35 cellular contexts compared by ENCODE assay signal in genomic region chr11:19435306-19435989, GRCh38.
"Had no signal": no experiment of that assay in that cellular context is flagged by ENCODE, and none has a peak within 500 bp of the region (broad histone marks: within the 10 kb centered on the region; RNA-seq: fewer than 3 reads in every experiment).

No MANE protein-coding gene starts in this region.

- H3K4me3 Mint-ChIP-seq: activated CD4-positive, alpha-beta memory T cell treated with anti-CD3 and anti-CD28 coated beads, Interleukin-2, amount 10 ng/mL, durations not matched to agents 7 days and 5 days; activated CD4-positive, alpha-beta T cell treated with anti-CD3 and anti-CD28 coated beads, Interleukin-2, amount 10 ng/mL, durations not matched to agents 7 days and 5 days; activated naive CD4-positive, alpha-beta T cell treated with anti-CD3 and anti-CD28 coated beads, Interleukin-2, amount 10 ng/mL, durations not matched to agents 7 days and 5 days; activated naive CD8-positive, alpha-beta T cell treated with anti-CD3 and anti-CD28 coated beads, Interleukin-2, amount 10 ng/mL, durations not matched to agents 7 days and 5 days; activated T-cell treated with anti-CD3 and anti-CD28 coated beads, Interleukin-2, amount 50 U/mL, for 24 hours; brain; endodermal cell; mesothelial cell of epicardium; naive thymus-derived CD4-positive, alpha-beta T cell; neural crest cell; stimulated activated memory B cell treated with anti-CD40 and anti-IgM and Interleukin-4, amounts not matched to agents 10 μg/mL and 1 μg/mL and 100 μg/mL, for 72 hours; stimulated activated naive CD8-positive, alpha-beta T cell treated with anti-CD3 and anti-CD28 coated beads, Interleukin-15, amount 100 ng/mL, for 72 hours; T-helper 1 cell treated with Interleukin-12 subunit alpha and Interleukin-12 subunit beta and Interleukin-4 antibody, amounts not matched to agents 30 μg/mL and 1 μg/mL, for 36 hours; type B pancreatic cell had no signal

- H3K9me3 Mint-ChIP-seq: activated CD4-positive, alpha-beta memory T cell treated with anti-CD3 and anti-CD28 coated beads, Interleukin-2, amount 10 ng/mL, durations not matched to agents 7 days and 5 days; activated CD4-positive, alpha-beta T cell treated with anti-CD3 and anti-CD28 coated beads, Interleukin-2, amount 10 ng/mL, durations not matched to agents 7 days and 5 days; activated naive CD4-positive, alpha-beta T cell treated with anti-CD3 and anti-CD28 coated beads, Interleukin-2, amount 10 ng/mL, durations not matched to agents 7 days and 5 days; activated naive CD8-positive, alpha-beta T cell treated with anti-CD3 and anti-CD28 coated beads, Interleukin-2, amount 10 ng/mL, durations not matched to agents 7 days and 5 days; activated T-cell treated with anti-CD3 and anti-CD28 coated beads, Interleukin-2, amount 50 U/mL, for 24 hours; endodermal cell; T-helper 1 cell treated with Interleukin-12 subunit alpha and Interleukin-12 subunit beta and Interleukin-4 antibody, amounts not matched to agents 30 μg/mL and 1 μg/mL, for 36 hours had no signal

- H3K4me1 ChIP-seq: ascending aorta, prostate gland, uterus had no signal

- H3K9me3 ChIP-seq: ascending aorta, pancreas, prostate gland, uterus had no signal

- H3K36me3 Mint-ChIP-seq: activated naive CD4-positive, alpha-beta T cell treated with anti-CD3 and anti-CD28 coated beads, Interleukin-2, amount 10 ng/mL, durations not matched to agents 7 days and 5 days; activated naive CD8-positive, alpha-beta T cell treated with anti-CD3 and anti-CD28 coated beads, Interleukin-2, amount 10 ng/mL, durations not matched to agents 7 days and 5 days; brain; mesothelial cell of epicardium; naive thymus-derived CD4-positive, alpha-beta T cell; stimulated activated memory B cell treated with anti-CD40 and anti-IgM and Interleukin-4, amounts not matched to agents 10 μg/mL and 1 μg/mL and 100 μg/mL, for 72 hours; type B pancreatic cell had no signal

- FAIRE-seq: islet of Langerhans, pancreas, small intestine had no signal

- DNase-seq: activated CD4-positive, alpha-beta memory T cell treated with anti-CD3 and anti-CD28 coated beads, Interleukin-2, amount 10 ng/mL, durations not matched to agents 7 days and 5 days; activated CD4-positive, alpha-beta T cell treated with anti-CD3 and anti-CD28 coated beads for 1 hour; activated CD4-positive, alpha-beta T cell treated with anti-CD3 and anti-CD28 coated beads, Interleukin-2, amount 10 ng/mL, durations not matched to agents 7 days and 5 days; activated CD8-positive, alpha-beta memory T cell treated with anti-CD3 and anti-CD28 coated beads, Interleukin-2, amount 50 U/mL, for 48 hours; activated gamma-delta T cell; activated naive CD4-positive, alpha-beta T cell treated with anti-CD3 and anti-CD28 coated beads, Interleukin-2, amount 10 ng/mL, durations not matched to agents 7 days and 5 days; activated naive CD8-positive, alpha-beta T cell treated with anti-CD3 and anti-CD28 coated beads, Interleukin-2, amount 10 ng/mL, durations not matched to agents 7 days and 5 days; activated T-cell treated with anti-CD3 and anti-CD28 coated beads, Interleukin-2, amount 50 U/mL, for 24 hours; caudate nucleus; endodermal cell; foreskin melanocyte; mammary epithelial cell; naive thymus-derived CD4-positive, alpha-beta T cell; nucleus accumbens; pancreas; retina; small intestine; stimulated activated CD4-positive, alpha-beta T cell treated with anti-CD3 and anti-CD28 coated beads, Interleukin-4, amount 100 ng/mL, for 4 hours; stimulated activated CD8-positive, alpha-beta memory T cell treated with anti-CD3 and anti-CD28 coated beads, Interleukin-4, amount 100 ng/mL, for 48 hours; stimulated activated naive CD8-positive, alpha-beta T cell treated with anti-CD3 and anti-CD28 coated beads, Interleukin-15, amount 100 ng/mL, for 72 hours; substantia nigra; T1000; uterus; WERI-Rb-1 had no signal

- ATAC-seq: esophagus mucosa; naive thymus-derived CD4-positive, alpha-beta T cell; pancreas; sciatic nerve; stimulated activated memory B cell treated with anti-CD40 and anti-IgM and Interleukin-4, amounts not matched to agents 10 μg/mL and 1 μg/mL and 100 μg/mL, for 72 hours; stimulated activated naive CD8-positive, alpha-beta T cell treated with anti-CD3 and anti-CD28 coated beads, Interleukin-15, amount 100 ng/mL, for 72 hours had no signal

- H3K4me1 Mint-ChIP-seq: activated CD4-positive, alpha-beta memory T cell treated with anti-CD3 and anti-CD28 coated beads, Interleukin-2, amount 10 ng/mL, durations not matched to agents 7 days and 5 days; activated CD4-positive, alpha-beta T cell treated with anti-CD3 and anti-CD28 coated beads, Interleukin-2, amount 10 ng/mL, durations not matched to agents 7 days and 5 days; activated naive CD4-positive, alpha-beta T cell treated with anti-CD3 and anti-CD28 coated beads, Interleukin-2, amount 10 ng/mL, durations not matched to agents 7 days and 5 days; activated naive CD8-positive, alpha-beta T cell treated with anti-CD3 and anti-CD28 coated beads, Interleukin-2, amount 10 ng/mL, durations not matched to agents 7 days and 5 days; naive thymus-derived CD4-positive, alpha-beta T cell; stimulated activated naive CD8-positive, alpha-beta T cell treated with anti-CD3 and anti-CD28 coated beads, Interleukin-15, amount 100 ng/mL, for 72 hours had no signal

- H3K27me3 ChIP-seq: ascending aorta, pancreas, uterus had no signal

- H3K36me3 ChIP-seq: ascending aorta, pancreas, prostate gland, uterus, WERI-Rb-1 had no signal

- H3K27ac ChIP-seq: ascending aorta, pancreas, prostate gland, uterus, WERI-Rb-1 had no signal

- H3K4me3 ChIP-seq: ascending aorta, pancreas, prostate gland, uterus had no signal

- H3K27ac Mint-ChIP-seq: activated CD4-positive, alpha-beta memory T cell treated with anti-CD3 and anti-CD28 coated beads, Interleukin-2, amount 10 ng/mL, durations not matched to agents 7 days and 5 days; activated CD4-positive, alpha-beta T cell treated with anti-CD3 and anti-CD28 coated beads, Interleukin-2, amount 10 ng/mL, durations not matched to agents 7 days and 5 days; activated naive CD4-positive, alpha-beta T cell treated with anti-CD3 and anti-CD28 coated beads, Interleukin-2, amount 10 ng/mL, durations not matched to agents 7 days and 5 days; activated naive CD8-positive, alpha-beta T cell treated with anti-CD3 and anti-CD28 coated beads, Interleukin-2, amount 10 ng/mL, durations not matched to agents 7 days and 5 days; activated T-cell treated with anti-CD3 and anti-CD28 coated beads, Interleukin-2, amount 50 U/mL, for 24 hours; brain; endodermal cell; mesothelial cell of epicardium; naive thymus-derived CD4-positive, alpha-beta T cell; stimulated activated memory B cell treated with anti-CD40 and anti-IgM and Interleukin-4, amounts not matched to agents 10 μg/mL and 1 μg/mL and 100 μg/mL, for 72 hours; stimulated activated naive CD8-positive, alpha-beta T cell treated with anti-CD3 and anti-CD28 coated beads, Interleukin-15, amount 100 ng/mL, for 72 hours; T-helper 1 cell treated with Interleukin-12 subunit alpha and Interleukin-12 subunit beta and Interleukin-4 antibody, amounts not matched to agents 30 μg/mL and 1 μg/mL, for 36 hours; type B pancreatic cell had no signal

- H3K27me3 Mint-ChIP-seq: activated naive CD4-positive, alpha-beta T cell treated with anti-CD3 and anti-CD28 coated beads, Interleukin-2, amount 10 ng/mL, durations not matched to agents 7 days and 5 days; stimulated activated memory B cell treated with anti-CD40 and anti-IgM and Interleukin-4, amounts not matched to agents 10 μg/mL and 1 μg/mL and 100 μg/mL, for 72 hours had no signal
